In the genomic region with DNA sequence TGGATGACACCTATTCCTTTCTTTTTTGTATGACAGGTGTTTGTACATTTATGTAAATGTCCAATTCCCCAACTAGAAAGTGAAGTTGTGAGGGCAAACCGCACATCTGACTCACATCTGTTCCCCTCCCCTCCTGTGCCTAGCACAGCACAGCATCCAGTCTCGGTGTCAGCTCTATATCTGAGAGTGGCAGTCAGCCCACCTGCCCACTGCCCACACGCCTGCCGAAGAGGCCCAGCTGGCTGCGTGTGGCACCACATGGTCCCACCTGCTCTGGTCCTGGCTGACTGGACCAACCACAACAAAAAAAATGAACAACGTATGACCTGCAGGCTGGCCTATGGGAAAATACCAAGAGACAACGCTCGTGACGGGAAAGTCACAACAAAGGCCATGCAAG, we compare ENCODE assay signal across 9 cellular contexts.
DNase-seq lines count a peak whose midpoint lies in the region; ATAC-seq and TF ChIP-seq lines count a peak whose summit lies in the region.
"Had no signal": no experiment of that assay in that cellular context is flagged by ENCODE, and none has a peak within 500 bp of the region (broad histone marks: within the 10 kb centered on the region; RNA-seq: fewer than 3 reads in every experiment).

No MANE protein-coding gene starts in this region.

- peaks cover 0 to 59% (median 54%) of the 10 kb centered on the region in 4 donors for H3K4me1 ChIP-seq in sigmoid colon

- no peak overlapping the region for H3K4me3 ChIP-seq in sigmoid colon
- H3K4me3 ChIP-seq: A549 had no signal

- TF ChIP-seq EP300 in sigmoid colon (IDR thresholded peaks at IDR 0.05): no peak

- intact Hi-C loops in sigmoid colon (cut with DNase I): no loop called here

- no peaks in the 10 kb centered on the region for H3K9me3 ChIP-seq in sigmoid colon
- H3K9me3 ChIP-seq: A549 had no signal

- peak overlapping the region; percentile 80 to 88 (median 84) for H3K27ac ChIP-seq in sigmoid colon
- H3K27ac ChIP-seq: A549 had no signal

- no peak for TF ChIP-seq CTCF in sigmoid colon (IDR thresholded peaks at IDR 0.05)

- no peak for DNase-seq in activated CD4-positive, CD25-positive, alpha-beta regulatory T cell (lab: John Stamatoyannopoulos, UW)
- DNase-seq in LHCN-M2 (ENCODE audit: low read depth): peak; percentile 43
- DNase-seq in sigmoid colon: no peak
- DNase-seq in NCI-H446 treated with DMSO at 0.1 percent for 48 hours (lab: John Stamatoyannopoulos, UW): no peak
- DNase-seq in T1000 (lab: John Stamatoyannopoulos, UW): no peak
- no peak for DNase-seq in activated naive CD4-positive, alpha-beta T cell (lab: John Stamatoyannopoulos, UW)

- H3K36me3 ChIP-seq in sigmoid colon: no peaks in the 10 kb centered on the region

- no peaks in the 10 kb centered on the region for H3K27me3 ChIP-seq in sigmoid colon

- peak; percentile 90 to 93 for ATAC-seq in activated CD4-positive, CD25-positive, alpha-beta regulatory T cell treated with anti-CD3 and anti-CD28 coated beads, Interleukin-2, amount 50 U/mL, for 24 hours
- ATAC-seq in GM21825 (IDR thresholded peaks at IDR 0.05; ENCODE audit: unreplicated experiment): peak; percentile 87
- ATAC-seq: A549 had no signal

- 75 to 83% methylated on average over 9 of the region's 9 CpGs for WGBS in sigmoid colon, 2 donors

- no peak for TF ChIP-seq POLR2A in sigmoid colon (IDR thresholded peaks at IDR 0.05)
